In genomic region chr12:6753772-6754356, GRCh38 we compare ENCODE assay signal across 1 cellular context.
TF ChIP-seq lines count a peak whose summit lies in the region.

No MANE protein-coding gene starts in this region.

TF ChIP-seq in HCT116, 20 proteins besides CTCF, POLR2A, EP300 and RAD21 (continued from another document):
- TF ChIP-seq ZBTB33 (IDR thresholded peaks at IDR 0.05; ENCODE audit: extremely low read depth, insufficient replicate concordance, low read length) (no peak), FOSL1 (IDR thresholded peaks at IDR 0.05; ENCODE audit: low read depth) (no peak)
